ENCODE assay signal across 1 cellular context in the genomic region with DNA sequence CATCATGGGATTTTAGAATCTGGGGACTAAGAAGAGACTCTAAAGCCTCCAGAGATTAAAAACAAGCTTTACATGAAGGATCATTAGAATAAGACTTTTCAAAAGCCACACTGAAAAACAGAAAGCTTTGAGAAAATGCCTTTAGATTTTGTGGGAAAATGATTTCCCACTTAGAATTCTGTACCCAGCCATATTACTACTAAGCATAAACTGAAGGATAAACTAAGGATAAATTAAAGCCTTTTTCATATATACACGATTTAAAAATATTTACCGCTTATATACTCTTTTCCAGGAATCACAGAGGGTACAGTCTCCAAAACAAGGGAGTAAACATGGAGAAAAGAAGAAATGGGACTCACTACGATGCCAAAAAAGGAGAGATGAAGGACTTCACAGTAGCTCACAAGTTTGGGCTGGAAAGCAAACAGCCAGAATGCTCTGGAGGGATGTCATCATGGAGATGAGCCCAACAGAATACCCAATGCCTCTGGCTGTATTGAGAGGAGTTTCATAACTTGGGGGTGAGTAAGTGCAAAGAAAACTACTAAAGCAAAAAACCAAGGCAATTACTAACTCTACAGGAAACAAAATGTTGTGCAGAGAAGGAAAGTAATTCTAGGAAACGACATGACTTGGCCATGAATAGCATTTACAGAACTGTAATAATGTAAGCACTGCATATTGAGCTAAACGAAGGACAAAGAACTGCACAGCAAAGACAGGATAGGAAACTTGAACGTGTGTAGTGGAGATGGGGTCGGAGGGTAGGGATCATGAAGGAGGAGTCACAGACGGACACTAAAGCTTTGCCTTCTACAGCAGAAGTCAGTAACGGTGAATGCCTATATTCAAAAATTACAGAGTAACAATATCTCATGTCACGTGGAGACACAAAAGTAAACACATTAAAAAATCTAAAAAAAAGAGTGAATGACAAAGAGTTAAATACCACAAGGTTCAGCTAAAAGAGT.
TF ChIP-seq lines count a peak whose summit lies in the region.

No MANE protein-coding gene starts in this region.

TF ChIP-seq in K562, 482 proteins besides CTCF, POLR2A, EP300 and RAD21 (continued from another document and continues in another):
- TF ChIP-seq, protein P1, sequence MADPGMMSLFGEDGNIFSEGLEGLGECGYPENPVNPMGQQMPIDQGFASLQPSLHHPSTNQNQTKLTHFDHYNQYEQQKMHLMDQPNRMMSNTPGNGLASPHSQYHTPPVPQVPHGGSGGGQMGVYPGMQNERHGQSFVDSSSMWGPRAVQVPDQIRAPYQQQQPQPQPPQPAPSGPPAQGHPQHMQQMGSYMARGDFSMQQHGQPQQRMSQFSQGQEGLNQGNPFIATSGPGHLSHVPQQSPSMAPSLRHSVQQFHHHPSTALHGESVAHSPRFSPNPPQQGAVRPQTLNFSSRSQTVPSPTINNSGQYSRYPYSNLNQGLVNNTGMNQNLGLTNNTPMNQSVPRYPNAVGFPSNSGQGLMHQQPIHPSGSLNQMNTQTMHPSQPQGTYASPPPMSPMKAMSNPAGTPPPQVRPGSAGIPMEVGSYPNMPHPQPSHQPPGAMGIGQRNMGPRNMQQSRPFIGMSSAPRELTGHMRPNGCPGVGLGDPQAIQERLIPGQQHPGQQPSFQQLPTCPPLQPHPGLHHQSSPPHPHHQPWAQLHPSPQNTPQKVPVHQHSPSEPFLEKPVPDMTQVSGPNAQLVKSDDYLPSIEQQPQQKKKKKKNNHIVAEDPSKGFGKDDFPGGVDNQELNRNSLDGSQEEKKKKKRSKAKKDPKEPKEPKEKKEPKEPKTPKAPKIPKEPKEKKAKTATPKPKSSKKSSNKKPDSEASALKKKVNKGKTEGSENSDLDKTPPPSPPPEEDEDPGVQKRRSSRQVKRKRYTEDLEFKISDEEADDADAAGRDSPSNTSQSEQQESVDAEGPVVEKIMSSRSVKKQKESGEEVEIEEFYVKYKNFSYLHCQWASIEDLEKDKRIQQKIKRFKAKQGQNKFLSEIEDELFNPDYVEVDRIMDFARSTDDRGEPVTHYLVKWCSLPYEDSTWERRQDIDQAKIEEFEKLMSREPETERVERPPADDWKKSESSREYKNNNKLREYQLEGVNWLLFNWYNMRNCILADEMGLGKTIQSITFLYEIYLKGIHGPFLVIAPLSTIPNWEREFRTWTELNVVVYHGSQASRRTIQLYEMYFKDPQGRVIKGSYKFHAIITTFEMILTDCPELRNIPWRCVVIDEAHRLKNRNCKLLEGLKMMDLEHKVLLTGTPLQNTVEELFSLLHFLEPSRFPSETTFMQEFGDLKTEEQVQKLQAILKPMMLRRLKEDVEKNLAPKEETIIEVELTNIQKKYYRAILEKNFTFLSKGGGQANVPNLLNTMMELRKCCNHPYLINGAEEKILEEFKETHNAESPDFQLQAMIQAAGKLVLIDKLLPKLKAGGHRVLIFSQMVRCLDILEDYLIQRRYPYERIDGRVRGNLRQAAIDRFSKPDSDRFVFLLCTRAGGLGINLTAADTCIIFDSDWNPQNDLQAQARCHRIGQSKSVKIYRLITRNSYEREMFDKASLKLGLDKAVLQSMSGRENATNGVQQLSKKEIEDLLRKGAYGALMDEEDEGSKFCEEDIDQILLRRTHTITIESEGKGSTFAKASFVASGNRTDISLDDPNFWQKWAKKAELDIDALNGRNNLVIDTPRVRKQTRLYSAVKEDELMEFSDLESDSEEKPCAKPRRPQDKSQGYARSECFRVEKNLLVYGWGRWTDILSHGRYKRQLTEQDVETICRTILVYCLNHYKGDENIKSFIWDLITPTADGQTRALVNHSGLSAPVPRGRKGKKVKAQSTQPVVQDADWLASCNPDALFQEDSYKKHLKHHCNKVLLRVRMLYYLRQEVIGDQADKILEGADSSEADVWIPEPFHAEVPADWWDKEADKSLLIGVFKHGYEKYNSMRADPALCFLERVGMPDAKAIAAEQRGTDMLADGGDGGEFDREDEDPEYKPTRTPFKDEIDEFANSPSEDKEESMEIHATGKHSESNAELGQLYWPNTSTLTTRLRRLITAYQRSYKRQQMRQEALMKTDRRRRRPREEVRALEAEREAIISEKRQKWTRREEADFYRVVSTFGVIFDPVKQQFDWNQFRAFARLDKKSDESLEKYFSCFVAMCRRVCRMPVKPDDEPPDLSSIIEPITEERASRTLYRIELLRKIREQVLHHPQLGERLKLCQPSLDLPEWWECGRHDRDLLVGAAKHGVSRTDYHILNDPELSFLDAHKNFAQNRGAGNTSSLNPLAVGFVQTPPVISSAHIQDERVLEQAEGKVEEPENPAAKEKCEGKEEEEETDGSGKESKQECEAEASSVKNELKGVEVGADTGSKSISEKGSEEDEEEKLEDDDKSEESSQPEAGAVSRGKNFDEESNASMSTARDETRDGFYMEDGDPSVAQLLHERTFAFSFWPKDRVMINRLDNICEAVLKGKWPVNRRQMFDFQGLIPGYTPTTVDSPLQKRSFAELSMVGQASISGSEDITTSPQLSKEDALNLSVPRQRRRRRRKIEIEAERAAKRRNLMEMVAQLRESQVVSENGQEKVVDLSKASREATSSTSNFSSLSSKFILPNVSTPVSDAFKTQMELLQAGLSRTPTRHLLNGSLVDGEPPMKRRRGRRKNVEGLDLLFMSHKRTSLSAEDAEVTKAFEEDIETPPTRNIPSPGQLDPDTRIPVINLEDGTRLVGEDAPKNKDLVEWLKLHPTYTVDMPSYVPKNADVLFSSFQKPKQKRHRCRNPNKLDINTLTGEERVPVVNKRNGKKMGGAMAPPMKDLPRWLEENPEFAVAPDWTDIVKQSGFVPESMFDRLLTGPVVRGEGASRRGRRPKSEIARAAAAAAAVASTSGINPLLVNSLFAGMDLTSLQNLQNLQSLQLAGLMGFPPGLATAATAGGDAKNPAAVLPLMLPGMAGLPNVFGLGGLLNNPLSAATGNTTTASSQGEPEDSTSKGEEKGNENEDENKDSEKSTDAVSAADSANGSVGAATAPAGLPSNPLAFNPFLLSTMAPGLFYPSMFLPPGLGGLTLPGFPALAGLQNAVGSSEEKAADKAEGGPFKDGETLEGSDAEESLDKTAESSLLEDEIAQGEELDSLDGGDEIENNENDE (IDR thresholded peaks at IDR 0.05; ENCODE audit: low read depth, low read length): no peak
- TF ChIP-seq, protein P2, sequence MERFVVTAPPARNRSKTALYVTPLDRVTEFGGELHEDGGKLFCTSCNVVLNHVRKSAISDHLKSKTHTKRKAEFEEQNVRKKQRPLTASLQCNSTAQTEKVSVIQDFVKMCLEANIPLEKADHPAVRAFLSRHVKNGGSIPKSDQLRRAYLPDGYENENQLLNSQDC (CRISPR knock-in tag; IDR thresholded peaks at IDR 0.05): no peak
- TF ChIP-seq ZNF75A (CRISPR knock-in tag; IDR thresholded peaks at IDR 0.05) (peak; percentile 89), FOXA3 (CRISPR knock-in tag; conservative IDR thresholded peaks at IDR 0.05 in 1 of 2, IDR thresholded peaks at IDR 0.05 in 1 of 2) (no peak), SNRNP70 (optimal IDR thresholded peaks at IDR 0.05; ENCODE audit: low read depth, low read length) (no peak), COPS2 (conservative IDR thresholded peaks at IDR 0.05) (no peak), SAFB (IDR thresholded peaks at IDR 0.05; ENCODE audit: borderline replicate concordance, low read depth, low read length) (no peak), E2F3 (CRISPR knock-in tag; IDR thresholded peaks at IDR 0.05) (no peak), SPI1 (IDR thresholded peaks at IDR 0.05; ENCODE audit: borderline replicate concordance, low read depth, low read length) (no peak), ARHGAP35 (IDR thresholded peaks at IDR 0.05; ENCODE audit: partially characterized antibody) (no peak), TBP (optimal IDR thresholded peaks at IDR 0.05; ENCODE audit: low read depth, low read length) (no peak), NCOA4 (IDR thresholded peaks at IDR 0.05; ENCODE audit: partially characterized antibody) (no peak), CBFB (CRISPR knock-in tag; IDR thresholded peaks at IDR 0.05) (no peak), POLR2G (IDR thresholded peaks at IDR 0.05; ENCODE audit: low read depth, low read length) (no peak), SIN3B (IDR thresholded peaks at IDR 0.05; ENCODE audit: low read depth) (no peak), SMC3 (conservative IDR thresholded peaks at IDR 0.05; ENCODE audit: insufficient read depth, low read depth, low read length) (no peak), CCAR2 (IDR thresholded peaks at IDR 0.05; ENCODE audit: low read depth, low read length) (no peak), FOS (IDR thresholded peaks at IDR 0.05; ENCODE audit: extremely low read depth, insufficient read length) (no peak), TAF1 (IDR thresholded peaks at IDR 0.05; ENCODE audit: control insufficient read depth, extremely low read depth, insufficient read depth, low read length, severe bottlenecking) (no peak), HDAC6 (IDR thresholded peaks at IDR 0.05; ENCODE audit: low read depth, low read length) (no peak), PHB2 (IDR thresholded peaks at IDR 0.05; ENCODE audit: low read depth) (no peak), MEF2A (IDR thresholded peaks at IDR 0.05; ENCODE audit: control insufficient read depth, low read depth, low read length) (no peak), SREBF1 (IDR thresholded peaks at IDR 0.05; ENCODE audit: borderline replicate concordance, low read depth, low read length) (no peak), ZNF217 (CRISPR knock-in tag; IDR thresholded peaks at IDR 0.05) (no peak)
- TF ChIP-seq, protein P3, sequence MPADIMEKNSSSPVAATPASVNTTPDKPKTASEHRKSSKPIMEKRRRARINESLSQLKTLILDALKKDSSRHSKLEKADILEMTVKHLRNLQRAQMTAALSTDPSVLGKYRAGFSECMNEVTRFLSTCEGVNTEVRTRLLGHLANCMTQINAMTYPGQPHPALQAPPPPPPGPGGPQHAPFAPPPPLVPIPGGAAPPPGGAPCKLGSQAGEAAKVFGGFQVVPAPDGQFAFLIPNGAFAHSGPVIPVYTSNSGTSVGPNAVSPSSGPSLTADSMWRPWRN (IDR thresholded peaks at IDR 0.05; ENCODE audit: low read depth): no peak
- TF ChIP-seq, protein P4, sequence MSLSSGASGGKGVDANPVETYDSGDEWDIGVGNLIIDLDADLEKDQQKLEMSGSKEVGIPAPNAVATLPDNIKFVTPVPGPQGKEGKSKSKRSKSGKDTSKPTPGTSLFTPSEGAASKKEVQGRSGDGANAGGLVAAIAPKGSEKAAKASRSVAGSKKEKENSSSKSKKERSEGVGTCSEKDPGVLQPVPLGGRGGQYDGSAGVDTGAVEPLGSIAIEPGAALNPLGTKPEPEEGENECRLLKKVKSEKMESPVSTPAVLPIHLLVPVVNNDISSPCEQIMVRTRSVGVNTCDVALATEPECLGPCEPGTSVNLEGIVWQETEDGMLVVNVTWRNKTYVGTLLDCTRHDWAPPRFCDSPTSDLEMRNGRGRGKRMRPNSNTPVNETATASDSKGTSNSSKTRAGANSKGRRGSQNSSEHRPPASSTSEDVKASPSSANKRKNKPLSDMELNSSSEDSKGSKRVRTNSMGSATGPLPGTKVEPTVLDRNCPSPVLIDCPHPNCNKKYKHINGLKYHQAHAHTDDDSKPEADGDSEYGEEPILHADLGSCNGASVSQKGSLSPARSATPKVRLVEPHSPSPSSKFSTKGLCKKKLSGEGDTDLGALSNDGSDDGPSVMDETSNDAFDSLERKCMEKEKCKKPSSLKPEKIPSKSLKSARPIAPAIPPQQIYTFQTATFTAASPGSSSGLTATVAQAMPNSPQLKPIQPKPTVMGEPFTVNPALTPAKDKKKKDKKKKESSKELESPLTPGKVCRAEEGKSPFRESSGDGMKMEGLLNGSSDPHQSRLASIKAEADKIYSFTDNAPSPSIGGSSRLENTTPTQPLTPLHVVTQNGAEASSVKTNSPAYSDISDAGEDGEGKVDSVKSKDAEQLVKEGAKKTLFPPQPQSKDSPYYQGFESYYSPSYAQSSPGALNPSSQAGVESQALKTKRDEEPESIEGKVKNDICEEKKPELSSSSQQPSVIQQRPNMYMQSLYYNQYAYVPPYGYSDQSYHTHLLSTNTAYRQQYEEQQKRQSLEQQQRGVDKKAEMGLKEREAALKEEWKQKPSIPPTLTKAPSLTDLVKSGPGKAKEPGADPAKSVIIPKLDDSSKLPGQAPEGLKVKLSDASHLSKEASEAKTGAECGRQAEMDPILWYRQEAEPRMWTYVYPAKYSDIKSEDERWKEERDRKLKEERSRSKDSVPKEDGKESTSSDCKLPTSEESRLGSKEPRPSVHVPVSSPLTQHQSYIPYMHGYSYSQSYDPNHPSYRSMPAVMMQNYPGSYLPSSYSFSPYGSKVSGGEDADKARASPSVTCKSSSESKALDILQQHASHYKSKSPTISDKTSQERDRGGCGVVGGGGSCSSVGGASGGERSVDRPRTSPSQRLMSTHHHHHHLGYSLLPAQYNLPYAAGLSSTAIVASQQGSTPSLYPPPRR (CRISPR knock-in tag; IDR thresholded peaks at IDR 0.05; ENCODE audit: borderline replicate concordance): no peak
- TF ChIP-seq, protein P5, sequence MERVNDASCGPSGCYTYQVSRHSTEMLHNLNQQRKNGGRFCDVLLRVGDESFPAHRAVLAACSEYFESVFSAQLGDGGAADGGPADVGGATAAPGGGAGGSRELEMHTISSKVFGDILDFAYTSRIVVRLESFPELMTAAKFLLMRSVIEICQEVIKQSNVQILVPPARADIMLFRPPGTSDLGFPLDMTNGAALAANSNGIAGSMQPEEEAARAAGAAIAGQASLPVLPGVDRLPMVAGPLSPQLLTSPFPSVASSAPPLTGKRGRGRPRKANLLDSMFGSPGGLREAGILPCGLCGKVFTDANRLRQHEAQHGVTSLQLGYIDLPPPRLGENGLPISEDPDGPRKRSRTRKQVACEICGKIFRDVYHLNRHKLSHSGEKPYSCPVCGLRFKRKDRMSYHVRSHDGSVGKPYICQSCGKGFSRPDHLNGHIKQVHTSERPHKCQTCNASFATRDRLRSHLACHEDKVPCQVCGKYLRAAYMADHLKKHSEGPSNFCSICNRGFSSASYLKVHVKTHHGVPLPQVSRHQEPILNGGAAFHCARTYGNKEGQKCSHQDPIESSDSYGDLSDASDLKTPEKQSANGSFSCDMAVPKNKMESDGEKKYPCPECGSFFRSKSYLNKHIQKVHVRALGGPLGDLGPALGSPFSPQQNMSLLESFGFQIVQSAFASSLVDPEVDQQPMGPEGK (CRISPR knock-in tag; IDR thresholded peaks at IDR 0.05; ENCODE audit: borderline replicate concordance): no peak
- TF ChIP-seq, protein P6, sequence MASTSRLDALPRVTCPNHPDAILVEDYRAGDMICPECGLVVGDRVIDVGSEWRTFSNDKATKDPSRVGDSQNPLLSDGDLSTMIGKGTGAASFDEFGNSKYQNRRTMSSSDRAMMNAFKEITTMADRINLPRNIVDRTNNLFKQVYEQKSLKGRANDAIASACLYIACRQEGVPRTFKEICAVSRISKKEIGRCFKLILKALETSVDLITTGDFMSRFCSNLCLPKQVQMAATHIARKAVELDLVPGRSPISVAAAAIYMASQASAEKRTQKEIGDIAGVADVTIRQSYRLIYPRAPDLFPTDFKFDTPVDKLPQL (IDR thresholded peaks at IDR 0.05; ENCODE audit: extremely low read depth, insufficient read length): no peak
- TF ChIP-seq, protein P7, sequence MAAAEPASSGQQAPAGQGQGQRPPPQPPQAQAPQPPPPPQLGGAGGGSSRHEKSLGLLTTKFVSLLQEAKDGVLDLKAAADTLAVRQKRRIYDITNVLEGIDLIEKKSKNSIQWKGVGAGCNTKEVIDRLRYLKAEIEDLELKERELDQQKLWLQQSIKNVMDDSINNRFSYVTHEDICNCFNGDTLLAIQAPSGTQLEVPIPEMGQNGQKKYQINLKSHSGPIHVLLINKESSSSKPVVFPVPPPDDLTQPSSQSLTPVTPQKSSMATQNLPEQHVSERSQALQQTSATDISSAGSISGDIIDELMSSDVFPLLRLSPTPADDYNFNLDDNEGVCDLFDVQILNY (CRISPR knock-in tag; IDR thresholded peaks at IDR 0.05): no peak
- TF ChIP-seq, protein P8, sequence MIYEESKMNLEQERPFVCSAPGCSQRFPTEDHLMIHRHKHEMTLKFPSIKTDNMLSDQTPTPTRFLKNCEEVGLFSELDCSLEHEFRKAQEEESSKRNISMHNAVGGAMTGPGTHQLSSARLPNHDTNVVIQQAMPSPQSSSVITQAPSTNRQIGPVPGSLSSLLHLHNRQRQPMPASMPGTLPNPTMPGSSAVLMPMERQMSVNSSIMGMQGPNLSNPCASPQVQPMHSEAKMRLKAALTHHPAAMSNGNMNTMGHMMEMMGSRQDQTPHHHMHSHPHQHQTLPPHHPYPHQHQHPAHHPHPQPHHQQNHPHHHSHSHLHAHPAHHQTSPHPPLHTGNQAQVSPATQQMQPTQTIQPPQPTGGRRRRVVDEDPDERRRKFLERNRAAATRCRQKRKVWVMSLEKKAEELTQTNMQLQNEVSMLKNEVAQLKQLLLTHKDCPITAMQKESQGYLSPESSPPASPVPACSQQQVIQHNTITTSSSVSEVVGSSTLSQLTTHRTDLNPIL (CRISPR knock-in tag; IDR thresholded peaks at IDR 0.05): no peak
